ENCODE assay signal across 1 cellular context in the genomic region with DNA sequence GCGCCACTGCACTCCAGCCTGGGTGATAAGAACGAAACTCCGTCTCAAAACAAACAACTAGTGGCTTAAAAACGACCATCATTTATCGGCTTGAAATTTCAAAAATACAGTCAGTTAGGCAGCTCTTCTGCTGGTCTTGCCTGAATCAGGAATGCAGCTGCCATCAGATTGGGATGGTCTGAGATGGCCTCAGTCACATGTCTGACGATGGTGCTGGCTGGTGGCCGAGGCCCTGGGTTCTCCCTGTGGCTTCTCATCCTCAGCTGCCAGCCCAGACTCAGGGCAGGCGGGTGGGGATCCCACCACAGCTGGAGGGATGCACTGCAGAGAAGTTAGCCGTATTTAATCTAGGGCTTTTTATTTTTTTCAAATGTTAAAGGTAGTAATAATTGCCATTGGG.
TF ChIP-seq lines count a peak whose summit lies in the region.

No MANE protein-coding gene starts in this region.

TF ChIP-seq in K562, 482 proteins besides CTCF, POLR2A, EP300 and RAD21:
- no peak for TF ChIP-seq HOMEZ (CRISPR knock-in tag; IDR thresholded peaks at IDR 0.05)
- peak; percentile 24 for TF ChIP-seq ZFP36 (IDR thresholded peaks at IDR 0.05; ENCODE audit: low read depth, low read length, partially characterized antibody)
